Comparison of ENCODE assay signal across 1 cellular context in the genomic region with DNA sequence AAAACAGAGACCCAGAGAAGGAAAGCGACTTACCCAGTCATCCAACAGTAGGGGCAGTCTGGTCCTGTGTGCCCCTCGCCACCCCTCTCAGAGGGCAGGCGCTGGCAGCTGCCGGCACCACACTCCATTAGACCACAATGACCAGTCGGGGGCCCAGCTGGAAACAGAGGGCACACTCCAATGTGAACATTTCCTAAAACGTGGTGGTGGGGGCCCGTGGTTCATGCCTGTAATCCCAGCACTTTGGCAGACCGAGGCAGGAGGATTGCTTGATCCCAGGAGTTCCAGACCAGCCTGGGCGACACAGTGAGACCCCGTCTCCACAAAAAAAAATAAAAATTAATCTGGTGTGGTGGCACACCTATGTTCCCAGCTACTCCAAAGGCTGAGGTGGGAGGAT.
TF ChIP-seq lines count a peak whose summit lies in the region.

No MANE protein-coding gene starts in this region.

TF ChIP-seq in HCT116, 20 proteins besides CTCF, POLR2A, EP300 and RAD21 (continued from another document):
- TF ChIP-seq, protein P1, sequence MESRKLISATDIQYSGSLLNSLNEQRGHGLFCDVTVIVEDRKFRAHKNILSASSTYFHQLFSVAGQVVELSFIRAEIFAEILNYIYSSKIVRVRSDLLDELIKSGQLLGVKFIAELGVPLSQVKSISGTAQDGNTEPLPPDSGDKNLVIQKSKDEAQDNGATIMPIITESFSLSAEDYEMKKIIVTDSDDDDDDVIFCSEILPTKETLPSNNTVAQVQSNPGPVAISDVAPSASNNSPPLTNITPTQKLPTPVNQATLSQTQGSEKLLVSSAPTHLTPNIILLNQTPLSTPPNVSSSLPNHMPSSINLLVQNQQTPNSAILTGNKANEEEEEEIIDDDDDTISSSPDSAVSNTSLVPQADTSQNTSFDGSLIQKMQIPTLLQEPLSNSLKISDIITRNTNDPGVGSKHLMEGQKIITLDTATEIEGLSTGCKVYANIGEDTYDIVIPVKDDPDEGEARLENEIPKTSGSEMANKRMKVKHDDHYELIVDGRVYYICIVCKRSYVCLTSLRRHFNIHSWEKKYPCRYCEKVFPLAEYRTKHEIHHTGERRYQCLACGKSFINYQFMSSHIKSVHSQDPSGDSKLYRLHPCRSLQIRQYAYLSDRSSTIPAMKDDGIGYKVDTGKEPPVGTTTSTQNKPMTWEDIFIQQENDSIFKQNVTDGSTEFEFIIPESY (IDR thresholded peaks at IDR 0.05; ENCODE audit: extremely low read depth, insufficient replicate concordance, low read length): no peak
- no peak for TF ChIP-seq SRF (IDR thresholded peaks at IDR 0.05; ENCODE audit: low read depth)
- no peak for TF ChIP-seq SP1 (IDR thresholded peaks at IDR 0.05; ENCODE audit: low read depth)
- TF ChIP-seq ELF1 (IDR thresholded peaks at IDR 0.05; ENCODE audit: borderline replicate concordance, low read depth): no peak
- TF ChIP-seq JUND (IDR thresholded peaks at IDR 0.05): no peak
- TF ChIP-seq, protein P2, sequence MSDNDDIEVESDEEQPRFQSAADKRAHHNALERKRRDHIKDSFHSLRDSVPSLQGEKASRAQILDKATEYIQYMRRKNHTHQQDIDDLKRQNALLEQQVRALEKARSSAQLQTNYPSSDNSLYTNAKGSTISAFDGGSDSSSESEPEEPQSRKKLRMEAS (IDR thresholded peaks at IDR 0.05): no peak
- TF ChIP-seq EZH2 (IDR thresholded peaks at IDR 0.05): no peak
- no peak for TF ChIP-seq FOSL1 (IDR thresholded peaks at IDR 0.05; ENCODE audit: low read depth)
- TF ChIP-seq YY1 (IDR thresholded peaks at IDR 0.05; ENCODE audit: extremely low read depth, insufficient replicate concordance, low read depth, low read length): no peak
- no peak for TF ChIP-seq ZFX (IDR thresholded peaks at IDR 0.05)
- TF ChIP-seq CEBPB (IDR thresholded peaks at IDR 0.05; ENCODE audit: low read depth): no peak
